ENCODE assay signal across 29 cellular contexts in the genomic region with DNA sequence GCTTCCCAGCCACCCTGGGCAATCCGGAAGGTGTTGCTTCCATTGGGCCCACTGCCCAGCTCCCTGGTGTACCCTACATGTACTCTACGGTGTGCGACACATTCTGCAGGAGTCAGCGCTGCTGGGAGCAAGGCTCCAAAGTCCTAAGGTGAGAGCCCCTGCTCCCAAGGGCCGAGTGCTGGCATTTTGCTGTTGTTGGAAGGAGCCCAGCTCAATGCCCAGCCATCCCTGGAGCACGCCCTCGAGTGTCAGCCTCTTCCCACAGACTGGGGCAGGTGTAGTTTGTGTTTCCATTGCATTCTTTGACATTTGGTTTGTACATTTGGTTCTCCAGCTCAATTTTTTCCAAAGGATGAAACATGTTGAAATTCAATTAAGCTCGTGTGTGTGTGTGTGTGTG.
"Had no signal": no experiment of that assay in that cellular context is flagged by ENCODE, and none has a peak within 500 bp of the region (broad histone marks: within the 10 kb centered on the region; RNA-seq: fewer than 3 reads in every experiment).

No MANE protein-coding gene starts in this region.

- H3K9me3 Mint-ChIP-seq: mesothelial cell of epicardium; naive B cell; natural killer cell; nephron progenitor cell; neural progenitor cell; stimulated activated naive B cell treated with anti-CD40 and anti-IgM and Interleukin-4, amounts not matched to agents 10 μg/mL and 1 μg/mL and 100 μg/mL, for 72 hours; type B pancreatic cell had no signal

- H2AFZ ChIP-seq: hepatocyte, neural progenitor cell had no signal

- H3K27me3 Mint-ChIP-seq: progenitor cell of endocrine pancreas, type B pancreatic cell had no signal

- H3K4me3 ChIP-seq: heart right ventricle, hepatocyte, left lung, lung, neural progenitor cell, ovary, sigmoid colon, spleen, stomach, testis, thyroid gland, uterus had no signal

- H3K9ac ChIP-seq: neural progenitor cell had no signal

- H3K27ac ChIP-seq: heart right ventricle, hepatocyte, left lung, neural progenitor cell, neutrophil, ovary, sigmoid colon, spleen, stomach, testis, thyroid gland, uterus had no signal

- H3K27ac Mint-ChIP-seq: mesothelial cell of epicardium, naive B cell, nephron progenitor cell, progenitor cell of endocrine pancreas, type B pancreatic cell had no signal

- H3K4me3 Mint-ChIP-seq: mesothelial cell of epicardium; naive B cell; natural killer cell; nephron progenitor cell; neural progenitor cell; stimulated activated naive B cell treated with anti-CD40 and anti-IgM and Interleukin-4, amounts not matched to agents 10 μg/mL and 1 μg/mL and 100 μg/mL, for 72 hours; type B pancreatic cell had no signal

- H3K4me1 ChIP-seq: heart right ventricle, left lung, stomach, testis, thyroid gland, uterus had no signal

- H3K9me3 ChIP-seq: heart right ventricle, left lung, neutrophil, ovary, sigmoid colon, spleen, stomach, testis, thyroid gland, uterus had no signal

- H3K27me3 ChIP-seq: hepatocyte, left lung, neural progenitor cell, ovary, sigmoid colon, stomach, testis, thyroid gland, uterus had no signal

- H3K36me3 ChIP-seq: neural progenitor cell, neutrophil, ovary, thyroid gland, uterus had no signal

- H3K79me2 ChIP-seq: hepatocyte had no signal

- ATAC-seq: heart right ventricle; left lung; natural killer cell; right cardiac atrium; stimulated activated naive B cell treated with anti-CD40 and anti-IgM and Interleukin-4, amounts not matched to agents 10 μg/mL and 1 μg/mL and 100 μg/mL, for 72 hours; stimulated activated naive CD8-positive, alpha-beta T cell treated with anti-CD3 and anti-CD28 coated beads, Interleukin-15, Interleukin-2, amounts not matched to agents 100 U/mL and 50 U/mL, for 24 hours had no signal

- H3K4me2 ChIP-seq: hepatocyte, neural progenitor cell had no signal

- FAIRE-seq: small intestine had no signal

- DNase-seq: heart right ventricle; islet precursor cell; left lung; mesendoderm; naive B cell; natural killer cell; nephron progenitor cell; occipital lobe; ovary; sigmoid colon; spleen; stimulated activated CD4-positive, alpha-beta T cell treated with anti-CD3 and anti-CD28 coated beads, Interleukin-1b, Interleukin-23, amount 100 ng/mL, for 48 hours; stimulated activated CD4-positive, alpha-beta T cell treated with anti-CD3 and anti-CD28 coated beads, Interleukin-2, amount 100 ng/mL, for 48 hours; stimulated activated CD4-positive, alpha-beta T cell treated with anti-CD3 and anti-CD28 coated beads, Interleukin-4, amount 100 ng/mL, for 4 hours; stimulated activated naive B cell treated with anti-CD40 and anti-IgM and Interleukin-4, amounts not matched to agents 10 μg/mL and 1 μg/mL and 100 μg/mL, for 72 hours; stimulated activated naive CD8-positive, alpha-beta T cell treated with anti-CD3 and anti-CD28 coated beads, Interleukin-15, Interleukin-2, amounts not matched to agents 100 U/mL and 50 U/mL, for 24 hours; stomach; testis; uterus had no signal
